Comparison of ENCODE assay signal across 1 cellular context in the genomic region with DNA sequence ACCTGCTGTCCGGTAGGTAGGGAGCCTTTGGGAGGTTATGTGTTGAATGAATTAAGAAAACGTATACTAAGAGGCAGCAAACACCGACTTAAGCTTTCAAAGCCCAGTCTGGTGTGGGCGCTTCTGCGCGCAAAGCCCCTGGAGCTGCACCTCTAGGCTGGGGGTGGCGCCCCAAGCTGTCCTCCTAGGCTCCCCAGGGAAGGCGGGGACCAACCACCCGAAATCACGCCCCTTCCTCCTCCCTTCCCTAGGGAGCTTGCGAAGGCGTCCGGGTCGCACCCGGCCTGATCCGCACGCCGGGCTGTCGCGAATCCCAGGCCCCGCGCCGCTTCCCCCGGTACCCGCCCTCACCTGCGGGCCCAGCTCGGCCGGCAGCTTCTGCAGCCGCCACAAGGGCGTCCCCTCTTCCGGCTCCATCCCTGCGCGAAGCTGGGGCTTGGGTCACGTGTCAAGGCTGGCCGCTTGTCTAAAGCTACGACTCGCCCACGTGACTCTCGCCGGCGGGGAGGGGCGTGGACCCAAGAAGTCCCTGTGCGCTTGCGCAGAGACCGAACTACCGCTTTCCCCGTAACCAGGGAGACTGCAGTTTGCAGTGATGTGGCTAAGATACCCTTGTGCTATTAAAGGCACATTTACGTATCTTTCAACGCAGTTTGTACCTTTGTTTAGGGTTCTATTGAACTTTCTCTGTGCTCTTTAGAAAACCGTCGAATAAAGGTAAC.
TF ChIP-seq lines count a peak whose summit lies in the region.

TSS of gene COMMD8 (minus strand) at position 468 of the 722 bp plus-strand sequence. CDS start at position 417, 51 bp downstream.

TF ChIP-seq in HepG2, 621 proteins besides CTCF, POLR2A, EP300 and RAD21 (continued from another document and continues in another):
- TF ChIP-seq SKIL (CRISPR knock-in tag; IDR thresholded peaks at IDR 0.05; ENCODE audit: borderline replicate concordance) = no peak
- peak; percentile 74 for TF ChIP-seq MYC (CRISPR knock-in tag; IDR thresholded peaks at IDR 0.05; ENCODE audit: borderline replicate concordance)
- no peak for TF ChIP-seq SIX4 (CRISPR knock-in tag; IDR thresholded peaks at IDR 0.05)
- TF ChIP-seq XRCC5 (optimal IDR thresholded peaks at IDR 0.05; ENCODE audit: low read length) = peak; percentile 69
- TF ChIP-seq TOE1 (CRISPR knock-in tag; IDR thresholded peaks at IDR 0.05) = no peak
- no peak for TF ChIP-seq ZNF629 (CRISPR knock-in tag; conservative IDR thresholded peaks at IDR 0.05)
- no peak for TF ChIP-seq ZBTB1 (CRISPR knock-in tag; IDR thresholded peaks at IDR 0.05; ENCODE audit: borderline replicate concordance)
- TF ChIP-seq ZNF205 (CRISPR knock-in tag; IDR thresholded peaks at IDR 0.05) = peak; percentile 66; the same call in 1 of the 2 replicates
- TF ChIP-seq SMAD1 (CRISPR knock-in tag; IDR thresholded peaks at IDR 0.05; ENCODE audit: borderline replicate concordance, low read depth) = no peak
- TF ChIP-seq GPBP1L1 (CRISPR knock-in tag; IDR thresholded peaks at IDR 0.05) = no peak
- TF ChIP-seq FOXO1 (CRISPR knock-in tag; IDR thresholded peaks at IDR 0.05) = no peak
- TF ChIP-seq ZNF776 (CRISPR knock-in tag; IDR thresholded peaks at IDR 0.05) = peak; percentile 25; the same call in 1 of the 2 replicates
- TF ChIP-seq HNF4A (CRISPR knock-in tag; IDR thresholded peaks at IDR 0.05) = no peak
- no peak for TF ChIP-seq ZNF704 (CRISPR knock-in tag; IDR thresholded peaks at IDR 0.05; ENCODE audit: borderline replicate concordance)
- no peak for TF ChIP-seq PCBP1 (IDR thresholded peaks at IDR 0.05; ENCODE audit: borderline replicate concordance, low read depth, low read length)
- no peak for TF ChIP-seq NR3C1 (CRISPR knock-in tag; IDR thresholded peaks at IDR 0.05)
- TF ChIP-seq ZNF431 (CRISPR knock-in tag; IDR thresholded peaks at IDR 0.05; ENCODE audit: borderline replicate concordance, low read depth) = no peak
- TF ChIP-seq NR2F1 (CRISPR knock-in tag; IDR thresholded peaks at IDR 0.05) = no peak; a peak in 1 of 4 replicates
- TF ChIP-seq IKZF5 (CRISPR knock-in tag; IDR thresholded peaks at IDR 0.05) = peak; percentile 81; the same call in 1 of the 2 replicates
- no peak for TF ChIP-seq ZZZ3 (CRISPR knock-in tag; IDR thresholded peaks at IDR 0.05; ENCODE audit: borderline replicate concordance)
- TF ChIP-seq, protein P1, sequence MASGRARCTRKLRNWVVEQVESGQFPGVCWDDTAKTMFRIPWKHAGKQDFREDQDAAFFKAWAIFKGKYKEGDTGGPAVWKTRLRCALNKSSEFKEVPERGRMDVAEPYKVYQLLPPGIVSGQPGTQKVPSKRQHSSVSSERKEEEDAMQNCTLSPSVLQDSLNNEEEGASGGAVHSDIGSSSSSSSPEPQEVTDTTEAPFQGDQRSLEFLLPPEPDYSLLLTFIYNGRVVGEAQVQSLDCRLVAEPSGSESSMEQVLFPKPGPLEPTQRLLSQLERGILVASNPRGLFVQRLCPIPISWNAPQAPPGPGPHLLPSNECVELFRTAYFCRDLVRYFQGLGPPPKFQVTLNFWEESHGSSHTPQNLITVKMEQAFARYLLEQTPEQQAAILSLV (CRISPR knock-in tag; IDR thresholded peaks at IDR 0.05; ENCODE audit: borderline replicate concordance) = peak; percentile 88
- TF ChIP-seq HDAC1 (CRISPR knock-in tag; IDR thresholded peaks at IDR 0.05) = peak; percentile 89
- no peak for TF ChIP-seq DBP (CRISPR knock-in tag; IDR thresholded peaks at IDR 0.05; ENCODE audit: not compliant biosample characterization)
- peak; percentile 81 to 83; a peak in 3 of 4 replicates for TF ChIP-seq HMGXB4 (CRISPR knock-in tag; IDR thresholded peaks at IDR 0.05; ENCODE audit: borderline replicate concordance in 1 of 2, low read depth in 1 of 2)
- TF ChIP-seq SNAPC5 (CRISPR knock-in tag; IDR thresholded peaks at IDR 0.05; ENCODE audit: borderline replicate concordance) = no peak
- TF ChIP-seq GLMP (CRISPR knock-in tag; IDR thresholded peaks at IDR 0.05; ENCODE audit: borderline replicate concordance) = no peak
- TF ChIP-seq, protein P2, sequence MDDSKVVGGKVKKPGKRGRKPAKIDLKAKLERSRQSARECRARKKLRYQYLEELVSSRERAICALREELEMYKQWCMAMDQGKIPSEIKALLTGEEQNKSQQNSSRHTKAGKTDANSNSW (CRISPR knock-in tag; IDR thresholded peaks at IDR 0.05; ENCODE audit: borderline replicate concordance) = no peak
- peak; percentile 64; the same call in 1 of the 2 replicates for TF ChIP-seq TBX2 (CRISPR knock-in tag; IDR thresholded peaks at IDR 0.05; ENCODE audit: borderline replicate concordance)
- TF ChIP-seq, protein P3, sequence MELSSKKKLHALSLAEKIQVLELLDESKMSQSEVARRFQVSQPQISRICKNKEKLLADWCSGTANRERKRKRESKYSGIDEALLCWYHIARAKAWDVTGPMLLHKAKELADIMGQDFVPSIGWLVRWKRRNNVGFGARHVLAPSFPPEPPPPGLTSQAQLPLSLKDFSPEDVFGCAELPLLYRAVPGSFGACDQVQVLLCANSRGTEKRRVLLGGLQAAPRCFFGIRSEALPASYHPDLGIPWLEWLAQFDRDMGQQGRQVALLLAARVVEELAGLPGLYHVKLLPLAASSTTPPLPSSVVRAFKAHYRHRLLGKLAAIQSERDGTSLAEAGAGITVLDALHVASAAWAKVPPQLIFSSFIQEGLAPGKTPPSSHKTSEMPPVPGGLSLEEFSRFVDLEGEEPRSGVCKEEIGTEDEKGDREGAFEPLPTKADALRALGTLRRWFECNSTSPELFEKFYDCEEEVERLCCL (CRISPR knock-in tag; IDR thresholded peaks at IDR 0.05; ENCODE audit: borderline replicate concordance) = no peak
- TF ChIP-seq, protein P4, sequence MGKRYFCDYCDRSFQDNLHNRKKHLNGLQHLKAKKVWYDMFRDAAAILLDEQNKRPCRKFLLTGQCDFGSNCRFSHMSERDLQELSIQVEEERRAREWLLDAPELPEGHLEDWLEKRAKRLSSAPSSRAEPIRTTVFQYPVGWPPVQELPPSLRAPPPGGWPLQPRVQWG (CRISPR knock-in tag; IDR thresholded peaks at IDR 0.05; ENCODE audit: borderline replicate concordance, low read depth) = no peak
- no peak for TF ChIP-seq ZFP36L1 (CRISPR knock-in tag; IDR thresholded peaks at IDR 0.05)
- no peak for TF ChIP-seq TEAD3 (CRISPR knock-in tag; optimal IDR thresholded peaks at IDR 0.05; ENCODE audit: borderline replicate concordance)
- no peak for TF ChIP-seq SMARCE1 (IDR thresholded peaks at IDR 0.05; ENCODE audit: borderline replicate concordance)
- TF ChIP-seq, protein P5, sequence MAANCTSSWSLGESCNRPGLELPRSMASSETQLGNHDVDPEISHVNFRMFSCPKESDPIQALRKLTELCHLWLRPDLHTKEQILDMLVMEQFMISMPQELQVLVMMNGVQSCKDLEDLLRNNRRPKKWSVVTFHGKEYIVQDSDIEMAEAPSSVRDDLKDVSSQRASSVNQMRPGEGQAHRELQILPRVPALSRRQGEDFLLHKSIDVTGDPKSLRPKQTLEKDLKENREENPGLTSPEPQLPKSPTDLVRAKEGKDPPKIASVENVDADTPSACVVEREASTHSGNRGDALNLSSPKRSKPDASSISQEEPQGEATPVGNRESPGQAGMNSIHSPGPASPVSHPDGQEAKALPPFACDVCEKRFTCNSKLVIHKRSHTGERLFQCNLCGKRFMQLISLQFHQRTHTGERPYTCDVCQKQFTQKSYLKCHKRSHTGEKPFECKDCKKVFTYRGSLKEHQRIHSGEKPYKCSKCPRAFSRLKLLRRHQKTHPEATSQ (CRISPR knock-in tag; IDR thresholded peaks at IDR 0.05; ENCODE audit: borderline replicate concordance) = peak; percentile 92; the same call in 1 of the 2 replicates
- no peak for TF ChIP-seq BRCA1 (CRISPR knock-in tag; IDR thresholded peaks at IDR 0.05)
- TF ChIP-seq, protein P6, sequence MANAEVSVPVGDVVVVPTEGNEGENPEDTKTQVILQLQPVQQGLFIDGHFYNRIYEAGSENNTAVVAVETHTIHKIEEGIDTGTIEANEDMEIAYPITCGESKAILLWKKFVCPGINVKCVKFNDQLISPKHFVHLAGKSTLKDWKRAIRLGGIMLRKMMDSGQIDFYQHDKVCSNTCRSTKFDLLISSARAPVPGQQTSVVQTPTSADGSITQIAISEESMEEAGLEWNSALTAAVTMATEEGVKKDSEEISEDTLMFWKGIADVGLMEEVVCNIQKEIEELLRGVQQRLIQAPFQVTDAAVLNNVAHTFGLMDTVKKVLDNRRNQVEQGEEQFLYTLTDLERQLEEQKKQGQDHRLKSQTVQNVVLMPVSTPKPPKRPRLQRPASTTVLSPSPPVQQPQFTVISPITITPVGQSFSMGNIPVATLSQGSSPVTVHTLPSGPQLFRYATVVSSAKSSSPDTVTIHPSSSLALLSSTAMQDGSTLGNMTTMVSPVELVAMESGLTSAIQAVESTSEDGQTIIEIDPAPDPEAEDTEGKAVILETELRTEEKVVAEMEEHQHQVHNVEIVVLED (CRISPR knock-in tag; IDR thresholded peaks at IDR 0.05; ENCODE audit: borderline replicate concordance) = peak; percentile 53; the same call in 1 of the 2 replicates
- no peak for TF ChIP-seq ZNF569 (CRISPR knock-in tag; IDR thresholded peaks at IDR 0.05; ENCODE audit: borderline replicate concordance)
- TF ChIP-seq ZNF329 (CRISPR knock-in tag; IDR thresholded peaks at IDR 0.05; ENCODE audit: low read depth) = no peak
